14 cellular contexts compared by ENCODE assay signal in genomic region chr22:41844036-41844435, GRCh38. TPM values are rescaled to one million over a fixed set of nuclear protein-coding genes. Genes with fewer than 3 reads are reported as not detected.
A peak's percentile ranks its signal among the peaks of the same experiment; 100 is the strongest.
DNase-seq lines count a peak whose midpoint lies in the region; ATAC-seq and TF ChIP-seq lines count a peak whose summit lies in the region.
"Had no signal": no experiment of that assay in that cellular context is flagged by ENCODE, and none has a peak within 500 bp of the region (broad histone marks: within the 10 kb centered on the region; RNA-seq: fewer than 3 reads in every experiment).

No MANE protein-coding gene starts in this region.

- H3K4me3 ChIP-seq in CD4-positive, alpha-beta memory T cell (ENCODE audit: low read length in 2 of 2) = no peak overlapping the region
- H3K4me3 ChIP-seq: gastrocnemius medialis had no signal

- H3K4me1 Mint-ChIP-seq in CD4-positive, alpha-beta memory T cell = peaks cover 59 to 80% (median 70%) of the 10 kb centered on the region in 4 donors
- H3K4me1 Mint-ChIP-seq in IgD-negative memory B cell (peaks cover 60 to 73% (median 70%) of the 10 kb centered on the region in 3 donors), nephron progenitor cell (peaks cover 48% of the 10 kb centered on the region)
- H3K4me1 Mint-ChIP-seq in activated T-helper 2 cell treated with anti-CD3 and anti-CD28 coated beads, Interferon-gamma antibody, Interleukin-2, Interleukin-4, amounts not matched to agents 10 μg/mL and 5 μg/mL and 100 μg/mL, durations not matched to agents 14 hours and 24 hours and 36 hours (ENCODE audit: low read depth) = peaks cover 67% of the 10 kb centered on the region

- no peaks in the 10 kb centered on the region for H3K27me3 Mint-ChIP-seq in CD4-positive, alpha-beta memory T cell
- H3K27me3 Mint-ChIP-seq in IgD-negative memory B cell = no peaks in the 10 kb centered on the region
- H3K27me3 Mint-ChIP-seq in activated T-helper 2 cell treated with anti-CD3 and anti-CD28 coated beads, Interferon-gamma antibody, Interleukin-2, Interleukin-4, amounts not matched to agents 10 μg/mL and 5 μg/mL and 100 μg/mL, durations not matched to agents 14 hours and 24 hours and 36 hours (ENCODE audit: low read depth) = no peaks in the 10 kb centered on the region
- H3K27me3 Mint-ChIP-seq in nephron progenitor cell (ENCODE audit: low read depth, poor library complexity) = no peaks in the 10 kb centered on the region

- H3K4me1 ChIP-seq in CD4-positive, alpha-beta memory T cell (ENCODE audit: insufficient read depth, low read length) = peaks cover 70% of the 10 kb centered on the region

- H3K36me3 ChIP-seq in CD4-positive, alpha-beta memory T cell (ENCODE audit: insufficient read depth, low read length) = no peaks in the 10 kb centered on the region
- H3K36me3 ChIP-seq: gastrocnemius medialis had no signal

- no peak for ATAC-seq in HG02885 (IDR thresholded peaks at IDR 0.05; ENCODE audit: poor library complexity, unreplicated experiment)
- ATAC-seq in HG03175 (IDR thresholded peaks at IDR 0.05; ENCODE audit: unreplicated experiment) = no peak
- ATAC-seq: right cardiac atrium had no signal

- H3K9me3 ChIP-seq in CD4-positive, alpha-beta memory T cell (ENCODE audit: control insufficient read depth in 1 of 2, low read length in 2 of 2) = no peaks in the 10 kb centered on the region
- H3K9me3 ChIP-seq: gastrocnemius medialis had no signal

- TF ChIP-seq CTCF in nephron progenitor cell (IDR thresholded peaks at IDR 0.05) = no peak

- CTCF ChIA-PET in CD4-positive, alpha-beta memory T cell (lab: Charles Lee; ENCODE audit: partially characterized antibody) = interaction anchor here (1.2 to 1.9 kb wide), 2 partner anchors 18 to 98 kb away, joined by 3 to 4 read pairs; no protein-coding TSS in a partner anchor

- POLR2A ChIA-PET in CD4-positive, alpha-beta memory T cell (lab: Charles Lee; ENCODE audit: partially characterized antibody) = interaction anchor here (1.1 to 4.9 kb wide), 2 partner anchors 11 to 18 kb away, joined by 5 to 30 read pairs; partner anchors contain the start of gene SREBF2

- DNase-seq in CD4-positive, alpha-beta memory T cell = no peak
- DNase-seq in activated T-helper 2 cell treated with anti-CD3 and anti-CD28 coated beads, Interferon-gamma antibody, Interleukin-2, Interleukin-4, amounts not matched to agents 10 μg/mL and 5 μg/mL and 100 μg/mL, durations not matched to agents 14 hours and 24 hours and 36 hours (ENCODE audit: low spot score) = no peak
- DNase-seq in nephron progenitor cell = no peak
- DNase-seq in NCI-H2029 (lab: John Stamatoyannopoulos, UW) = no peak
- DNase-seq in hypothalamus (lab: John Stamatoyannopoulos, UW) = no peak
- DNase-seq: gastrocnemius medialis, kidney glomerular epithelial cell, NCI-H1417, NCI-H510A, right cardiac atrium, RPMI8226 had no signal

- no peak overlapping the region for H3K4me3 Mint-ChIP-seq in CD4-positive, alpha-beta memory T cell
- H3K4me3 Mint-ChIP-seq in IgD-negative memory B cell (peak overlapping the region in 3 of 4 donors; percentile 5 to 35 (median 13)), nephron progenitor cell (no peak overlapping the region)
- H3K4me3 Mint-ChIP-seq in activated T-helper 2 cell treated with anti-CD3 and anti-CD28 coated beads, Interferon-gamma antibody, Interleukin-2, Interleukin-4, amounts not matched to agents 10 μg/mL and 5 μg/mL and 100 μg/mL, durations not matched to agents 14 hours and 24 hours and 36 hours (ENCODE audit: low read depth) = no peak overlapping the region

- peaks cover 7 to 12% of the 10 kb centered on the region in 2 donors for H3K36me3 Mint-ChIP-seq in CD4-positive, alpha-beta memory T cell
- no peaks in the 10 kb centered on the region for H3K36me3 Mint-ChIP-seq in IgD-negative memory B cell
- H3K36me3 Mint-ChIP-seq in activated T-helper 2 cell treated with anti-CD3 and anti-CD28 coated beads, Interferon-gamma antibody, Interleukin-2, Interleukin-4, amounts not matched to agents 10 μg/mL and 5 μg/mL and 100 μg/mL, durations not matched to agents 14 hours and 24 hours and 36 hours (ENCODE audit: low read depth) = peaks cover 69% of the 10 kb centered on the region
- peaks cover 57% of the 10 kb centered on the region for H3K36me3 Mint-ChIP-seq in nephron progenitor cell (ENCODE audit: low read depth)

- intact Hi-C loops in CD4-positive, alpha-beta memory T cell (cut with micrococcal nuclease) = no loop called here
- intact Hi-C loops in activated T-helper 2 cell treated with anti-CD3 and anti-CD28 coated beads, Interferon-gamma antibody, Interleukin-2, Interleukin-4, amounts not matched to agents 10 μg/mL and 5 μg/mL and 100 μg/mL, durations not matched to agents 14 hours and 24 hours and 36 hours (cut with micrococcal nuclease) = no loop called here

- H3K27ac ChIP-seq in CD4-positive, alpha-beta memory T cell (ENCODE audit: low read depth, low read length) = no peak overlapping the region

- no peaks in the 10 kb centered on the region for H3K9me3 Mint-ChIP-seq in CD4-positive, alpha-beta memory T cell
- H3K9me3 Mint-ChIP-seq in IgD-negative memory B cell (no peaks in the 10 kb centered on the region), nephron progenitor cell (no peaks in the 10 kb centered on the region)
- H3K9me3 Mint-ChIP-seq in activated T-helper 2 cell treated with anti-CD3 and anti-CD28 coated beads, Interferon-gamma antibody, Interleukin-2, Interleukin-4, amounts not matched to agents 10 μg/mL and 5 μg/mL and 100 μg/mL, durations not matched to agents 14 hours and 24 hours and 36 hours = no peaks in the 10 kb centered on the region

- peak overlapping the region in 5 of 7 donors; percentile 59 to 76 (median 72) for H3K27ac Mint-ChIP-seq in CD4-positive, alpha-beta memory T cell
- peak overlapping the region in 2 of 3 donors; percentile 8 to 44 for H3K27ac Mint-ChIP-seq in IgD-negative memory B cell
- peak overlapping the region; percentile 8 for H3K27ac Mint-ChIP-seq in activated T-helper 2 cell treated with anti-CD3 and anti-CD28 coated beads, Interferon-gamma antibody, Interleukin-2, Interleukin-4, amounts not matched to agents 10 μg/mL and 5 μg/mL and 100 μg/mL, durations not matched to agents 14 hours and 24 hours and 36 hours
- H3K27ac Mint-ChIP-seq in nephron progenitor cell = peak overlapping the region; percentile 89

- no peaks in the 10 kb centered on the region for H3K27me3 ChIP-seq in CD4-positive, alpha-beta memory T cell (ENCODE audit: insufficient read depth, low read length)
- H3K27me3 ChIP-seq: gastrocnemius medialis had no signal

RNA-seq across cellular contexts. Expression of gene SREBF2, which starts 11.1 kb away (rescaled TPM):
- 100 to 1,000 TPM; 109 to 112 TPM for total RNA-seq in CD4-positive, alpha-beta memory T cell
- polyA plus RNA-seq in CD4-positive, alpha-beta memory T cell = 10 to 100 TPM; 14.5 to 23.6 TPM
- 59.8 TPM for polyA plus RNA-seq in IgD-negative memory B cell
- 191 and 202 TPM in 2 replicates for total RNA-seq in activated T-helper 2 cell treated with anti-CD3 and anti-CD28 coated beads, Interferon-gamma antibody, Interleukin-2, Interleukin-4, amounts not matched to agents 10 μg/mL and 5 μg/mL and 100 μg/mL, durations not matched to agents 14 hours and 24 hours and 36 hours

RNA-seq across cellular contexts. Expression of gene CCDC134, which starts 43.6 kb away (rescaled TPM):
- 10 to 100 TPM; 23.2 to 27.8 TPM for total RNA-seq in CD4-positive, alpha-beta memory T cell
- polyA plus RNA-seq in CD4-positive, alpha-beta memory T cell = 1 to 10 TPM; 1.2 to 2.7 TPM
- polyA plus RNA-seq in IgD-negative memory B cell = 6.1 TPM
- 17.4 and 19.6 TPM in 2 replicates for total RNA-seq in activated T-helper 2 cell treated with anti-CD3 and anti-CD28 coated beads, Interferon-gamma antibody, Interleukin-2, Interleukin-4, amounts not matched to agents 10 μg/mL and 5 μg/mL and 100 μg/mL, durations not matched to agents 14 hours and 24 hours and 36 hours

Comparison
In these comparisons a context has a peak if more than half of its experiments do, and no peak if none do; other contexts are left out.
1. H3K27ac Mint-ChIP-seq: peak in every context shown above with its lines; median percentile 89 in nephron progenitor cell; 72 in CD4-positive, alpha-beta memory T cell; 26 in IgD-negative memory B cell; 8 in activated T-helper 2 cell treated with anti-CD3 and anti-CD28 coated beads, Interferon-gamma antibody, Interleukin-2, Interleukin-4, amounts not matched to agents 10 μg/mL and 5 μg/mL and 100 μg/mL, durations not matched to agents 14 hours and 24 hours and 36 hours.
2. H3K4me3 Mint-ChIP-seq: peak in IgD-negative memory B cell (3 of 4); none in CD4-positive, alpha-beta memory T cell (0 of 8), activated T-helper 2 cell treated with anti-CD3 and anti-CD28 coated beads, Interferon-gamma antibody, Interleukin-2, Interleukin-4, amounts not matched to agents 10 μg/mL and 5 μg/mL and 100 μg/mL, durations not matched to agents 14 hours and 24 hours and 36 hours (single experiment) and nephron progenitor cell (single experiment).